In the genomic region with DNA sequence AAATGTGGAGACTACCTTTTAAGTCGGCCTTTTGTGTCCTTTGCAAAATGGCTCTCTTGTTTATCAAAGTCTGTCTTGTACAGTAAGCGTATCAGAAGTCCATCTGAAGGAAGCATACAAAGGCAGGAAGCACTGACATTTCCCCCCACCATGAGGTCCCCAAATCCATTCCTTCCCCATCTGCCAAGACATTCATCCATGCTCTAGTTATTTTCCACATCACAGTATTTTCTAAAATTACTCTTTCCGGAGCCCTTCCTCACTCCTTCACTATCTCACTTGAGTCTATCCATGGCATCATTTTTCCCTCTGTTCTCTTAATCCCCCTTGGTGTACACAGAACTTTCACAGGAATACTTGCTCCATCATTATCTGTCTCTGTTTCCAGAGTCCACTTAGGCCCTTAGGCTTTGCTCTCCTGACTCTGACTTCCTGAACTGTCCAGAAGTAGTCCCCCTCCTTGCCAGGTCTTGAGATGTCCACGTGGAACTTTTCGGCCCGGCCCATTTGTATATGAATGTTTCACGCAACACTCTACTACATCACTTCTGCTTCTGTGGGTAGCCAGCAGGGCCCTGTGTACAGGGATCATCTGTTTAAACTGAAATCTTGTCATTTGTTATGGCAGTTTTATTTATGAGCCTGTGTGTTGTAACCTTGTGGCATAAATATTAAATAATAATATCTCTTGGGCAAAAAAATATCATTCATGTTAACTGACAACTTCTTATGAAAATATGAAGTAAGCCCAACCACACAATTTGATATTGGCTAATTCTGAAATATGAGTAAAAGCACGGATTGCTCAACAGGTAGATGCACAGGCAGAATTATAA, we compare ENCODE assay signal across 1 cellular context.
TF ChIP-seq lines count a peak whose summit lies in the region.

No MANE protein-coding gene starts in this region.

TF ChIP-seq in H1, 55 proteins besides CTCF, POLR2A, EP300 and RAD21:
- no peak for TF ChIP-seq POLR2AphosphoS5 (IDR thresholded peaks at IDR 0.05; ENCODE audit: low read depth, low read length)
- no peak for TF ChIP-seq CREB1 (IDR thresholded peaks at IDR 0.05)
- TF ChIP-seq HDAC6 (IDR thresholded peaks at IDR 0.05; ENCODE audit: low read depth, low read length): no peak
- TF ChIP-seq, protein P1, sequence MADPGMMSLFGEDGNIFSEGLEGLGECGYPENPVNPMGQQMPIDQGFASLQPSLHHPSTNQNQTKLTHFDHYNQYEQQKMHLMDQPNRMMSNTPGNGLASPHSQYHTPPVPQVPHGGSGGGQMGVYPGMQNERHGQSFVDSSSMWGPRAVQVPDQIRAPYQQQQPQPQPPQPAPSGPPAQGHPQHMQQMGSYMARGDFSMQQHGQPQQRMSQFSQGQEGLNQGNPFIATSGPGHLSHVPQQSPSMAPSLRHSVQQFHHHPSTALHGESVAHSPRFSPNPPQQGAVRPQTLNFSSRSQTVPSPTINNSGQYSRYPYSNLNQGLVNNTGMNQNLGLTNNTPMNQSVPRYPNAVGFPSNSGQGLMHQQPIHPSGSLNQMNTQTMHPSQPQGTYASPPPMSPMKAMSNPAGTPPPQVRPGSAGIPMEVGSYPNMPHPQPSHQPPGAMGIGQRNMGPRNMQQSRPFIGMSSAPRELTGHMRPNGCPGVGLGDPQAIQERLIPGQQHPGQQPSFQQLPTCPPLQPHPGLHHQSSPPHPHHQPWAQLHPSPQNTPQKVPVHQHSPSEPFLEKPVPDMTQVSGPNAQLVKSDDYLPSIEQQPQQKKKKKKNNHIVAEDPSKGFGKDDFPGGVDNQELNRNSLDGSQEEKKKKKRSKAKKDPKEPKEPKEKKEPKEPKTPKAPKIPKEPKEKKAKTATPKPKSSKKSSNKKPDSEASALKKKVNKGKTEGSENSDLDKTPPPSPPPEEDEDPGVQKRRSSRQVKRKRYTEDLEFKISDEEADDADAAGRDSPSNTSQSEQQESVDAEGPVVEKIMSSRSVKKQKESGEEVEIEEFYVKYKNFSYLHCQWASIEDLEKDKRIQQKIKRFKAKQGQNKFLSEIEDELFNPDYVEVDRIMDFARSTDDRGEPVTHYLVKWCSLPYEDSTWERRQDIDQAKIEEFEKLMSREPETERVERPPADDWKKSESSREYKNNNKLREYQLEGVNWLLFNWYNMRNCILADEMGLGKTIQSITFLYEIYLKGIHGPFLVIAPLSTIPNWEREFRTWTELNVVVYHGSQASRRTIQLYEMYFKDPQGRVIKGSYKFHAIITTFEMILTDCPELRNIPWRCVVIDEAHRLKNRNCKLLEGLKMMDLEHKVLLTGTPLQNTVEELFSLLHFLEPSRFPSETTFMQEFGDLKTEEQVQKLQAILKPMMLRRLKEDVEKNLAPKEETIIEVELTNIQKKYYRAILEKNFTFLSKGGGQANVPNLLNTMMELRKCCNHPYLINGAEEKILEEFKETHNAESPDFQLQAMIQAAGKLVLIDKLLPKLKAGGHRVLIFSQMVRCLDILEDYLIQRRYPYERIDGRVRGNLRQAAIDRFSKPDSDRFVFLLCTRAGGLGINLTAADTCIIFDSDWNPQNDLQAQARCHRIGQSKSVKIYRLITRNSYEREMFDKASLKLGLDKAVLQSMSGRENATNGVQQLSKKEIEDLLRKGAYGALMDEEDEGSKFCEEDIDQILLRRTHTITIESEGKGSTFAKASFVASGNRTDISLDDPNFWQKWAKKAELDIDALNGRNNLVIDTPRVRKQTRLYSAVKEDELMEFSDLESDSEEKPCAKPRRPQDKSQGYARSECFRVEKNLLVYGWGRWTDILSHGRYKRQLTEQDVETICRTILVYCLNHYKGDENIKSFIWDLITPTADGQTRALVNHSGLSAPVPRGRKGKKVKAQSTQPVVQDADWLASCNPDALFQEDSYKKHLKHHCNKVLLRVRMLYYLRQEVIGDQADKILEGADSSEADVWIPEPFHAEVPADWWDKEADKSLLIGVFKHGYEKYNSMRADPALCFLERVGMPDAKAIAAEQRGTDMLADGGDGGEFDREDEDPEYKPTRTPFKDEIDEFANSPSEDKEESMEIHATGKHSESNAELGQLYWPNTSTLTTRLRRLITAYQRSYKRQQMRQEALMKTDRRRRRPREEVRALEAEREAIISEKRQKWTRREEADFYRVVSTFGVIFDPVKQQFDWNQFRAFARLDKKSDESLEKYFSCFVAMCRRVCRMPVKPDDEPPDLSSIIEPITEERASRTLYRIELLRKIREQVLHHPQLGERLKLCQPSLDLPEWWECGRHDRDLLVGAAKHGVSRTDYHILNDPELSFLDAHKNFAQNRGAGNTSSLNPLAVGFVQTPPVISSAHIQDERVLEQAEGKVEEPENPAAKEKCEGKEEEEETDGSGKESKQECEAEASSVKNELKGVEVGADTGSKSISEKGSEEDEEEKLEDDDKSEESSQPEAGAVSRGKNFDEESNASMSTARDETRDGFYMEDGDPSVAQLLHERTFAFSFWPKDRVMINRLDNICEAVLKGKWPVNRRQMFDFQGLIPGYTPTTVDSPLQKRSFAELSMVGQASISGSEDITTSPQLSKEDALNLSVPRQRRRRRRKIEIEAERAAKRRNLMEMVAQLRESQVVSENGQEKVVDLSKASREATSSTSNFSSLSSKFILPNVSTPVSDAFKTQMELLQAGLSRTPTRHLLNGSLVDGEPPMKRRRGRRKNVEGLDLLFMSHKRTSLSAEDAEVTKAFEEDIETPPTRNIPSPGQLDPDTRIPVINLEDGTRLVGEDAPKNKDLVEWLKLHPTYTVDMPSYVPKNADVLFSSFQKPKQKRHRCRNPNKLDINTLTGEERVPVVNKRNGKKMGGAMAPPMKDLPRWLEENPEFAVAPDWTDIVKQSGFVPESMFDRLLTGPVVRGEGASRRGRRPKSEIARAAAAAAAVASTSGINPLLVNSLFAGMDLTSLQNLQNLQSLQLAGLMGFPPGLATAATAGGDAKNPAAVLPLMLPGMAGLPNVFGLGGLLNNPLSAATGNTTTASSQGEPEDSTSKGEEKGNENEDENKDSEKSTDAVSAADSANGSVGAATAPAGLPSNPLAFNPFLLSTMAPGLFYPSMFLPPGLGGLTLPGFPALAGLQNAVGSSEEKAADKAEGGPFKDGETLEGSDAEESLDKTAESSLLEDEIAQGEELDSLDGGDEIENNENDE (IDR thresholded peaks at IDR 0.05; ENCODE audit: insufficient replicate concordance, low read length): no peak
